18 cellular contexts compared by ENCODE assay signal in genomic region chr12:8995021-8995775, GRCh38. TPM values are rescaled to one million over a fixed set of nuclear protein-coding genes. Genes with fewer than 3 reads are reported as not detected.
"Had no signal": no experiment of that assay in that cellular context is flagged by ENCODE, and none has a peak within 500 bp of the region (broad histone marks: within the 10 kb centered on the region; RNA-seq: fewer than 3 reads in every experiment).

No MANE protein-coding gene starts in this region.

- H3K9me3 ChIP-seq: adrenal gland, breast epithelium, neutrophil, thoracic aorta had no signal

- H3K4me1 Mint-ChIP-seq: memory B cell, naive B cell had no signal

- H3K9me3 Mint-ChIP-seq: activated naive CD4-positive, alpha-beta T cell treated with anti-CD3 and anti-CD28 coated beads for 36 hours; activated T-helper 2 cell treated with anti-CD3 and anti-CD28 coated beads, Interferon-gamma antibody, Interleukin-2, Interleukin-4, amounts not matched to agents 10 μg/mL and 5 μg/mL and 100 μg/mL, durations not matched to agents 14 hours and 24 hours and 36 hours; memory B cell; naive B cell; WTC11 had no signal

- DNase-seq: activated CD4-positive, alpha-beta T cell treated with anti-CD3 and anti-CD28 coated beads for 4 hours; activated CD8-positive, alpha-beta memory T cell treated with anti-CD3 and anti-CD28 coated beads, Interleukin-2, amount 50 U/mL, for 4 hours; activated naive CD4-positive, alpha-beta T cell treated with anti-CD3 and anti-CD28 coated beads for 36 hours; adrenal gland; cerebellar nuclear complex; cortex of kidney; effector CD4-positive, alpha-beta T cell; left ventricle myocardium superior; naive B cell; stimulated activated CD4-positive, alpha-beta T cell treated with anti-CD3 and anti-CD28 coated beads, Interleukin-4, amount 100 ng/mL, for 1 hour had no signal

- H3K27ac Mint-ChIP-seq: activated T-helper 2 cell treated with anti-CD3 and anti-CD28 coated beads, Interferon-gamma antibody, Interleukin-2, Interleukin-4, amounts not matched to agents 10 μg/mL and 5 μg/mL and 100 μg/mL, durations not matched to agents 14 hours and 24 hours and 36 hours; memory B cell; naive B cell; WTC11 had no signal

- H3K36me3 Mint-ChIP-seq: WTC11 had no signal

- H3K4me3 ChIP-seq: adrenal gland, breast epithelium, smooth muscle cell, thoracic aorta had no signal

- H3K36me3 ChIP-seq: adrenal gland, breast epithelium, neutrophil, thoracic aorta had no signal

- H3K4me1 ChIP-seq: breast epithelium had no signal

- H3K27ac ChIP-seq: breast epithelium, neutrophil, thoracic aorta had no signal

- H3K27me3 ChIP-seq: adrenal gland, breast epithelium, neutrophil had no signal

- H3K4me3 Mint-ChIP-seq: memory B cell, naive B cell, WTC11 had no signal

- H3K4me2 ChIP-seq: smooth muscle cell had no signal

- H3K27me3 Mint-ChIP-seq: memory B cell, naive B cell had no signal

- ATAC-seq: left ventricle myocardium superior, sciatic nerve, WTC11 had no signal

RNA-seq across cellular contexts. Expression of gene KLRG1, which starts 5.9 kb away (rescaled TPM):
- polyA plus RNA-seq: smooth muscle cell had no signal
